Comparison of ENCODE assay signal across 23 cellular contexts in the genomic region with DNA sequence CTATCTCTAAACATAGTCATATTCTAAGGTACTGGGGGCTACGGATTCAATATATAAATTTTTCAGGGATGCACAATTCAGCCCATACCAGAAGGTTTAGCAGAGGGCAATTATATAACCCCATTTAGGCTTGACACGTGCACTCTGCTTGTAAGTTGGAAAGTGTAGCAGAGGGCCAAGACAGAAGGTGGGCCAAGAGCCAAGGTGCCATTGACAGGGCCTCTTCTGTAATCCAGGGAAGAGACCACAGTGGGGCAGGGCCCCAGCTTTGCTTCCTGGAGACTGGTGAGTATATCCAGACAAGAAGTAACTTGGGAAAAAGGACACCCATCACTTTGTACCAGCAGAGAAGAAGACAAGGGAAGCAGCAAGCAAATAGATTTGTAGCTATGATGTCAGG.
DNase-seq lines count a peak whose midpoint lies in the region; ATAC-seq and TF ChIP-seq lines count a peak whose summit lies in the region.
"Had no signal": no experiment of that assay in that cellular context is flagged by ENCODE, and none has a peak within 500 bp of the region (broad histone marks: within the 10 kb centered on the region; RNA-seq: fewer than 3 reads in every experiment).

No MANE protein-coding gene starts in this region.

- no peak overlapping the region for H3K4me2 ChIP-seq in fibroblast of lung (ENCODE audit: extremely low read depth, insufficient read depth, low read length)
- H3K4me2 ChIP-seq: A549, PC-9 had no signal

- POLR2A ChIA-PET in activated CD8-positive, alpha-beta T cell treated with anti-CD3 and anti-CD28 coated beads, Interleukin-2, amount 10 ng/mL, durations not matched to agents 7 days and 5 days (lab: Charles Lee) = no interaction called here

- no peaks in the 10 kb centered on the region for H3K4me1 Mint-ChIP-seq in activated CD8-positive, alpha-beta T cell treated with anti-CD3 and anti-CD28 coated beads, Interleukin-2, amount 10 ng/mL, durations not matched to agents 7 days and 5 days (ENCODE audit: low read depth)

- ATAC-seq in activated CD8-positive, alpha-beta T cell treated with anti-CD3 and anti-CD28 coated beads, Interleukin-2, amount 10 ng/mL, durations not matched to agents 7 days and 5 days = no peak
- ATAC-seq in HG03097 (IDR thresholded peaks at IDR 0.05; ENCODE audit: low FRiP score, unreplicated experiment) (no peak), GM18867 (IDR thresholded peaks at IDR 0.05; ENCODE audit: unreplicated experiment) (no peak)
- ATAC-seq: A549, gastrocnemius medialis, HepG2 had no signal

- no peak overlapping the region for H3K27ac Mint-ChIP-seq in activated CD8-positive, alpha-beta T cell treated with anti-CD3 and anti-CD28 coated beads, Interleukin-2, amount 10 ng/mL, durations not matched to agents 7 days and 5 days
- H3K27ac Mint-ChIP-seq: CD4-positive, alpha-beta T cell had no signal

- no peaks in the 10 kb centered on the region for H3K36me3 Mint-ChIP-seq in activated CD8-positive, alpha-beta T cell treated with anti-CD3 and anti-CD28 coated beads, Interleukin-2, amount 10 ng/mL, durations not matched to agents 7 days and 5 days (ENCODE audit: low read depth)

- no peak for TF ChIP-seq POLR2A in testis (IDR thresholded peaks at IDR 0.05)

- H3K9me3 ChIP-seq in fibroblast of lung (ENCODE audit: control insufficient read depth, insufficient read depth, low read depth, low read length) = no peaks in the 10 kb centered on the region
- no peaks in the 10 kb centered on the region for H3K9me3 ChIP-seq in testis
- H3K9me3 ChIP-seq: A549, gastrocnemius medialis, stomach had no signal

- CTCF ChIA-PET in activated CD8-positive, alpha-beta T cell treated with anti-CD3 and anti-CD28 coated beads, Interleukin-2, amount 10 ng/mL, durations not matched to agents 7 days and 5 days (lab: Charles Lee) = no interaction called here

- peak; percentile 41 for DNase-seq in AG10803 (ENCODE audit: low read depth)
- DNase-seq in NCI-H446 treated with DMSO at 0.1 percent for 48 hours (lab: John Stamatoyannopoulos, UW) = peak; percentile 57
- DNase-seq in fibroblast of lung (ENCODE audit: low read depth in 2 of 2) = peak; percentile 26 to 28
- DNase-seq in medulla oblongata (ENCODE audit: extremely low spot score) = peak; percentile 52
- DNase-seq in testis = no peak
- DNase-seq in activated CD8-positive, alpha-beta T cell treated with anti-CD3 and anti-CD28 coated beads, Interleukin-2, amount 10 ng/mL, durations not matched to agents 7 days and 5 days = no peak
- DNase-seq: activated CD4-positive, alpha-beta T cell treated with anti-CD3 and anti-CD28 coated beads for 4 hours; activated CD8-positive, alpha-beta memory T cell treated with anti-CD3 and anti-CD28 coated beads, Interleukin-2, amount 50 U/mL, for 48 hours; activated gamma-delta T cell treated with Interleukin-2 at 50 U/mL for 16 hours; CD4-positive, alpha-beta T cell; DND-41; NCI-H187 treated with DMSO at 0.1 percent for 48 hours; NCI-H526; PC-9; stimulated activated CD4-positive, alpha-beta T cell treated with anti-CD3 and anti-CD28 coated beads, Interleukin-2, amount 100 ng/mL, for 24 hours; stomach had no signal

- H3K4me1 ChIP-seq in fibroblast of lung (ENCODE audit: control insufficient read depth, extremely low read depth, insufficient read depth, low read length) (peaks cover 16% of the 10 kb centered on the region), testis (no peaks in the 10 kb centered on the region)
- H3K4me1 ChIP-seq: gastrocnemius medialis had no signal

- H3K27me3 Mint-ChIP-seq in activated CD8-positive, alpha-beta T cell treated with anti-CD3 and anti-CD28 coated beads, Interleukin-2, amount 10 ng/mL, durations not matched to agents 7 days and 5 days (ENCODE audit: low read depth) = no peaks in the 10 kb centered on the region
- H3K27me3 Mint-ChIP-seq: CD4-positive, alpha-beta T cell had no signal

- H3K27ac ChIP-seq in fibroblast of lung (ENCODE audit: insufficient read depth, low read length) = no peak overlapping the region
- H3K27ac ChIP-seq in testis = no peak overlapping the region
- H3K27ac ChIP-seq: A549, gastrocnemius medialis, PC-9 had no signal

- no peak for TF ChIP-seq CTCF in AG10803 (conservative IDR thresholded peaks at IDR 0.05; ENCODE audit: low read length)
- TF ChIP-seq CTCF in fibroblast of lung (conservative IDR thresholded peaks at IDR 0.05 in 1 of 2, IDR thresholded peaks at IDR 0.05 in 1 of 2; ENCODE audit: low read depth in 1 of 2, low read length in 2 of 2) = no peak
- TF ChIP-seq CTCF in testis (IDR thresholded peaks at IDR 0.05) = no peak

- H3K79me2 ChIP-seq in fibroblast of lung (ENCODE audit: control insufficient read depth, insufficient read depth, low read length) = no peaks in the 10 kb centered on the region

- H3K9me3 Mint-ChIP-seq in activated CD8-positive, alpha-beta T cell treated with anti-CD3 and anti-CD28 coated beads, Interleukin-2, amount 10 ng/mL, durations not matched to agents 7 days and 5 days (ENCODE audit: insufficient read depth) = no peaks in the 10 kb centered on the region

- H3K27me3 ChIP-seq in fibroblast of lung (ENCODE audit: control insufficient read depth, insufficient read depth, low read length) (no peaks in the 10 kb centered on the region), testis (no peaks in the 10 kb centered on the region)
- H3K27me3 ChIP-seq: gastrocnemius medialis, MG63, stomach had no signal

- H4K20me1 ChIP-seq in fibroblast of lung (ENCODE audit: control insufficient read depth, extremely low read depth, insufficient read depth, low read length) = no peaks in the 10 kb centered on the region

- H3K4me3 Mint-ChIP-seq in activated CD8-positive, alpha-beta T cell treated with anti-CD3 and anti-CD28 coated beads, Interleukin-2, amount 10 ng/mL, durations not matched to agents 7 days and 5 days = no peak overlapping the region
- H3K4me3 Mint-ChIP-seq: CD4-positive, alpha-beta T cell had no signal

- WGBS in testis, 2 donors = 82 to 85% methylated on average over 2 of the region's 2 CpGs

- no peak overlapping the region for H2AFZ ChIP-seq in fibroblast of lung (ENCODE audit: low read length)
- H2AFZ ChIP-seq: PC-9 had no signal

- intact Hi-C loops in testis (cut with DNase I; ENCODE audit: low total_unique reads) = no loop called here

- H3K4me3 ChIP-seq in AG10803 (ENCODE audit: low read length) (no peak overlapping the region), fibroblast of lung (replicated peaks in 1 of 4; ENCODE audit: control extremely low read depth in 1 of 4, insufficient read depth in 1 of 4, low read depth in 3 of 4, low read length in 4 of 4) (no peak overlapping the region), testis (no peak overlapping the region)
- H3K4me3 ChIP-seq: A549, gastrocnemius medialis, lung, MG63, PC-9, stomach had no signal

- H3K36me3 ChIP-seq in fibroblast of lung (ENCODE audit: control insufficient read depth, insufficient read depth, low read length) (no peaks in the 10 kb centered on the region), testis (ENCODE audit: low read depth, missing control alignments) (no peaks in the 10 kb centered on the region)
- H3K36me3 ChIP-seq: gastrocnemius medialis, MG63, stomach had no signal

- no peak overlapping the region for H3K9ac ChIP-seq in fibroblast of lung (ENCODE audit: insufficient read depth, low read length)

Comparison
In these comparisons a context has a peak if more than half of its experiments do, and no peak if none do; other contexts are left out.
1. DNase-seq: peak in AG10803 (single experiment), NCI-H446 treated with DMSO at 0.1 percent for 48 hours (single experiment), fibroblast of lung (2 of 2) and medulla oblongata (single experiment); none in testis (single experiment) and activated CD8-positive, alpha-beta T cell treated with anti-CD3 and anti-CD28 coated beads, Interleukin-2, amount 10 ng/mL, durations not matched to agents 7 days and 5 days (single experiment).